15 cellular contexts compared by ENCODE assay signal in genomic region chr2:41928593-41928992, GRCh38.
DNase-seq lines count a peak whose midpoint lies in the region; ATAC-seq and TF ChIP-seq lines count a peak whose summit lies in the region.
"Had no signal": no experiment of that assay in that cellular context is flagged by ENCODE, and none has a peak within 500 bp of the region (broad histone marks: within the 10 kb centered on the region; RNA-seq: fewer than 3 reads in every experiment).

No MANE protein-coding gene starts in this region.

- H3K36me3 ChIP-seq in RWPE2 (ENCODE audit: low read depth): no peaks in the 10 kb centered on the region
- no peaks in the 10 kb centered on the region for H3K36me3 ChIP-seq in rectal smooth muscle tissue (ENCODE audit: control insufficient read depth, insufficient read depth, low read length)
- no peaks in the 10 kb centered on the region for H3K36me3 ChIP-seq in endodermal cell (ENCODE audit: control insufficient read depth, insufficient read depth, low read length)
- H3K36me3 ChIP-seq: ovary had no signal

- H3K27ac ChIP-seq in RWPE2 (ENCODE audit: poor library complexity, severe bottlenecking) (peak overlapping the region; percentile 28), rectal smooth muscle tissue (ENCODE audit: low read depth, low read length) (peak overlapping the region; percentile 89), endodermal cell (ENCODE audit: low read depth, low read length) (no peak overlapping the region)
- H3K27ac ChIP-seq: ovary had no signal

- H3K9me3 Mint-ChIP-seq in endodermal cell: no peaks in the 10 kb centered on the region

- no peak overlapping the region for H3K9ac ChIP-seq in rectal smooth muscle tissue (ENCODE audit: low read length)
- H3K9ac ChIP-seq in endodermal cell (ENCODE audit: extremely low read depth, low read length, poor library complexity, severe bottlenecking): no peak overlapping the region

- ATAC-seq in RWPE2 (ENCODE audit: low read depth): peak; percentile 90
- no peak for ATAC-seq in HG02852 (IDR thresholded peaks at IDR 0.05; ENCODE audit: unreplicated experiment)
- ATAC-seq: stimulated activated memory B cell treated with anti-CD40 and anti-IgM and Interleukin-4, amounts not matched to agents 10 μg/mL and 1 μg/mL and 100 μg/mL, for 72 hours; WTC11 had no signal

- no peak overlapping the region for H3K4me3 Mint-ChIP-seq in endodermal cell
- H3K4me3 Mint-ChIP-seq: activated T-cell treated with anti-CD3 and anti-CD28 coated beads, Interleukin-2, amount 50 U/mL, for 24 hours; H9; stimulated activated memory B cell treated with anti-CD40 and anti-IgM and Interleukin-4, amounts not matched to agents 10 μg/mL and 1 μg/mL and 100 μg/mL, for 72 hours; WTC11 had no signal

- peaks cover 47% of the 10 kb centered on the region for H3K4me1 Mint-ChIP-seq in endodermal cell

- DNase-seq in GM03348 (ENCODE audit: low spot score) (peak; percentile 81), RWPE2 (ENCODE audit: low spot score) (no peak), fibroblast of pulmonary artery (ENCODE audit: low read depth) (peak; percentile 76), endodermal cell (no peak), NCI-H2107 treated with DMSO at 0.1 percent for 48 hours (lab: John Stamatoyannopoulos, UW; ENCODE audit: unreplicated experiment) (no peak)
- no peak for DNase-seq in activated CD4-positive, CD25-positive, alpha-beta regulatory T cell (lab: John Stamatoyannopoulos, UW)
- DNase-seq: activated T-cell treated with anti-CD3 and anti-CD28 coated beads, Interleukin-2, amount 50 U/mL, for 24 hours; H9; left cardiac atrium; stimulated activated CD4-positive, alpha-beta T cell treated with anti-CD3 and anti-CD28 coated beads, Interleukin-2, amount 100 ng/mL, for 24 hours had no signal

- H3K27me3 Mint-ChIP-seq in endodermal cell (ENCODE audit: insufficient read depth): peaks cover 2% of the 10 kb centered on the region

- H3K27me3 ChIP-seq in RWPE2 (ENCODE audit: insufficient read depth, poor library complexity, severe bottlenecking): no peaks in the 10 kb centered on the region
- H3K27me3 ChIP-seq in rectal smooth muscle tissue (ENCODE audit: control insufficient read depth, insufficient read depth, low read length): no peaks in the 10 kb centered on the region
- H3K27me3 ChIP-seq in endodermal cell (ENCODE audit: control insufficient read depth, insufficient read depth, low read length, poor library complexity, severe bottlenecking): no peaks in the 10 kb centered on the region
- H3K27me3 ChIP-seq: ovary had no signal

- peaks cover 18% of the 10 kb centered on the region for H3K4me1 ChIP-seq in RWPE2 (ENCODE audit: insufficient read depth, poor library complexity, severe bottlenecking)
- H3K4me1 ChIP-seq in rectal smooth muscle tissue (ENCODE audit: control insufficient read depth, insufficient read depth, low read length): peaks cover 38% of the 10 kb centered on the region
- H3K4me1 ChIP-seq in endodermal cell (ENCODE audit: control insufficient read depth, insufficient read depth, low read length): peaks cover 18% of the 10 kb centered on the region

- H3K9me3 ChIP-seq in RWPE2 (ENCODE audit: severe bottlenecking): no peaks in the 10 kb centered on the region
- no peaks in the 10 kb centered on the region for H3K9me3 ChIP-seq in endodermal cell (ENCODE audit: control insufficient read depth, low read length)
- H3K9me3 ChIP-seq: ovary had no signal

- H3K36me3 Mint-ChIP-seq in endodermal cell (ENCODE audit: low read depth): no peaks in the 10 kb centered on the region

- TF ChIP-seq CTCF in RWPE2 (IDR thresholded peaks at IDR 0.05; ENCODE audit: poor library complexity, severe bottlenecking): no peak
- no peak for TF ChIP-seq CTCF in fibroblast of pulmonary artery (IDR thresholded peaks at IDR 0.05; ENCODE audit: low read length, missing control alignments)
- TF ChIP-seq CTCF in endodermal cell (conservative IDR thresholded peaks at IDR 0.05): no peak

- H3K4me3 ChIP-seq in RWPE2 (ENCODE audit: severe bottlenecking) (no peak overlapping the region), fibroblast of pulmonary artery (replicated peaks; ENCODE audit: low read depth, low read length) (no peak overlapping the region), rectal smooth muscle tissue (ENCODE audit: low read length) (no peak overlapping the region), endodermal cell (ENCODE audit: low read length) (no peak overlapping the region)
- H3K4me3 ChIP-seq: ovary had no signal

- no peak overlapping the region for H3K27ac Mint-ChIP-seq in endodermal cell
- H3K27ac Mint-ChIP-seq: activated T-cell treated with anti-CD3 and anti-CD28 coated beads, Interleukin-2, amount 50 U/mL, for 24 hours; stimulated activated memory B cell treated with anti-CD40 and anti-IgM and Interleukin-4, amounts not matched to agents 10 μg/mL and 1 μg/mL and 100 μg/mL, for 72 hours; WTC11 had no signal

- WGBS in endodermal cell (ENCODE audit: insufficient coverage in 1 of 2, insufficient read length in 1 of 2), 2 experiments: 82 to 86% methylated on average over 3 to 8 of the region's 8 CpGs

Comparison
In these comparisons a context has a peak if more than half of its experiments do, and no peak if none do; other contexts are left out.
1. DNase-seq: peak in GM03348 (single experiment) and fibroblast of pulmonary artery (single experiment); none in RWPE2 (single experiment), endodermal cell (single experiment), NCI-H2107 treated with DMSO at 0.1 percent for 48 hours (single experiment) and activated CD4-positive, CD25-positive, alpha-beta regulatory T cell (0 of 4).